In the genomic region with DNA sequence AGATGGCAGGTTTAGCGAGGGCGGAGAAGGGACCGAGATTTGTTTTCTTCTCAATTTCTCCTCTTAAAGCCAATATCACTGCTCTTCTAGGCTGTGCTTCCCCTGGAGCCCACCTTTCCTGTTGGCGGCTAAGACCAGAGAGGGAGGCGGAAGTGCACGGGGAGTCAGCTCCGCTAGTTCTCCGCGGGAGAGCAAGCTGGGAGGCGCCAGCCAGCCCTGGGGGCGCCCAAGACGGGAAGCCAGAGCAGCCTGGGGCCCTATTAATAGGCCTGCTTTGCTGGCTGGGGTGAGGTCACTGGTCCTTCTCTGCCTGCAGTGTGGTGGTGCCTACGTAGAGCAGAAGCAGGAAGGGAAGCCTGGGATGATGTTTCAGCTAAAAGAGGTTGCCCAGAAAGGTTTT, we compare ENCODE assay signal across 23 cellular contexts.
DNase-seq lines count a peak whose midpoint lies in the region; ATAC-seq and TF ChIP-seq lines count a peak whose summit lies in the region.
"Had no signal": no experiment of that assay in that cellular context is flagged by ENCODE, and none has a peak within 500 bp of the region (broad histone marks: within the 10 kb centered on the region; RNA-seq: fewer than 3 reads in every experiment).

No MANE protein-coding gene starts in this region.

- H3F3A ChIP-seq in smooth muscle cell (ENCODE audit: low read depth): no peaks in the 10 kb centered on the region

- H3K4me3 ChIP-seq in iPS-20b (ENCODE audit: low read length): peak overlapping the region; percentile 55
- no peak overlapping the region for H3K4me3 ChIP-seq in smooth muscle cell
- H3K4me3 ChIP-seq: colonic mucosa, mucosa of descending colon, skin epidermis, thyroid gland had no signal

- H3K36me3 Mint-ChIP-seq in WTC11 (no peaks in the 10 kb centered on the region), type B pancreatic cell (no peaks in the 10 kb centered on the region), HFFc6 (ENCODE audit: low read depth) (no peaks in the 10 kb centered on the region)

- no peak overlapping the region for H3K4me2 ChIP-seq in smooth muscle cell

- peak overlapping the region; percentile 71 for H3K4me3 Mint-ChIP-seq in WTC11
- H3K4me3 Mint-ChIP-seq in type B pancreatic cell: peak overlapping the region; percentile 68
- no peak overlapping the region for H3K4me3 Mint-ChIP-seq in HFFc6
- H3K4me3 Mint-ChIP-seq: activated T-cell treated with anti-CD3 and anti-CD28 coated beads, Interleukin-2, amount 50 U/mL, for 24 hours; IgD-negative memory B cell; neural crest cell had no signal

- H3K27me3 ChIP-seq in iPS-20b (ENCODE audit: insufficient read depth, low read length): peaks cover 63% of the 10 kb centered on the region
- peaks cover 43% of the 10 kb centered on the region for H3K27me3 ChIP-seq in smooth muscle cell (ENCODE audit: low read depth)

- no peaks in the 10 kb centered on the region for H4K20me1 ChIP-seq in smooth muscle cell (ENCODE audit: low read depth)

- TF ChIP-seq CTCF in WTC11 (IDR thresholded peaks at IDR 0.05) (no peak), type B pancreatic cell (conservative IDR thresholded peaks at IDR 0.05) (no peak), HFFc6 (IDR thresholded peaks at IDR 0.05) (no peak), smooth muscle cell (IDR thresholded peaks at IDR 0.05; ENCODE audit: borderline replicate concordance, insufficient read depth, poor library complexity, severe bottlenecking) (no peak)

- ATAC-seq in WTC11: peak; percentile 19
- ATAC-seq: mucosa of descending colon had no signal

- H3K27me3 Mint-ChIP-seq in WTC11 (ENCODE audit: low read depth) (peaks cover 79% of the 10 kb centered on the region), type B pancreatic cell (peaks cover 83% of the 10 kb centered on the region), HFFc6 (ENCODE audit: insufficient read depth) (peaks cover 2% of the 10 kb centered on the region)

- no peaks in the 10 kb centered on the region for H3K79me2 ChIP-seq in smooth muscle cell (ENCODE audit: low read depth)

- 8% methylated on average over 13 of the region's 13 CpGs for WGBS in smooth muscle cell (ENCODE audit: low lambda C conversion rate)

- H3K4me1 Mint-ChIP-seq in WTC11 (peaks cover 9% of the 10 kb centered on the region), type B pancreatic cell (ENCODE audit: unreplicated experiment) (no peaks in the 10 kb centered on the region), HFFc6 (ENCODE audit: low read depth) (no peaks in the 10 kb centered on the region)
- H3K4me1 Mint-ChIP-seq: IgD-negative memory B cell; neural crest cell; stimulated activated naive B cell treated with anti-CD40 and anti-IgM and Interleukin-4, amounts not matched to agents 10 μg/mL and 1 μg/mL and 100 μg/mL, for 72 hours had no signal

- peaks cover 3% of the 10 kb centered on the region; the same call in 1 of the 2 replicates for H3K4me1 ChIP-seq in iPS-20b (ENCODE audit: insufficient read depth, low read length)
- peaks cover 8% of the 10 kb centered on the region for H3K4me1 ChIP-seq in smooth muscle cell (ENCODE audit: low read depth)
- H3K4me1 ChIP-seq: colonic mucosa, thyroid gland had no signal

- H3K9me3 Mint-ChIP-seq in WTC11 (peaks cover 13% of the 10 kb centered on the region; the same call in 1 of the 2 replicates), type B pancreatic cell (no peaks in the 10 kb centered on the region), HFFc6 (peaks cover 5% of the 10 kb centered on the region)
- H3K9me3 Mint-ChIP-seq: activated T-cell treated with anti-CD3 and anti-CD28 coated beads, Interleukin-2, amount 50 U/mL, for 24 hours; neural crest cell had no signal

- peak; percentile 25 for DNase-seq in NCI-H748 (lab: John Stamatoyannopoulos, UW; ENCODE audit: unreplicated experiment)
- DNase-seq in NCI-H748 treated with DMSO at 0.1 percent for 48 hours (lab: John Stamatoyannopoulos, UW): no peak
- DNase-seq in WTC11 (ENCODE audit: low spot score): peak; percentile 30
- DNase-seq in type B pancreatic cell (ENCODE audit: extremely low spot score, unreplicated experiment): no peak
- DNase-seq in HFFc6: no peak
- DNase-seq in NCI-H2107 (lab: John Stamatoyannopoulos, UW): no peak
- DNase-seq in smooth muscle cell (lab: John Stamatoyannopoulos, UW; ENCODE audit: unreplicated experiment): no peak
- DNase-seq: 8988T; activated CD4-positive, CD25-positive, alpha-beta regulatory T cell treated with anti-CD3 and anti-CD28 coated beads, Interleukin-2, amount 50 U/mL, for 72 hours; activated T-cell treated with anti-CD3 and anti-CD28 coated beads, Interleukin-2, amount 50 U/mL, for 24 hours; colonic mucosa; DND-41; GOT3; left ventricle myocardium superior; mucosa of descending colon; NCI-H1105 treated with DMSO at 0.1 percent for 48 hours; NCI-H2081 treated with DMSO at 0.1 percent for 48 hours; stimulated activated naive B cell treated with anti-CD40 and anti-IgM and Interleukin-4, amounts not matched to agents 10 μg/mL and 1 μg/mL and 100 μg/mL, for 72 hours; thyroid gland had no signal

- H3K27ac Mint-ChIP-seq in WTC11 (no peak overlapping the region), type B pancreatic cell (no peak overlapping the region), HFFc6 (no peak overlapping the region)
- H3K27ac Mint-ChIP-seq: activated T-cell treated with anti-CD3 and anti-CD28 coated beads, Interleukin-2, amount 50 U/mL, for 24 hours; IgD-negative memory B cell; stimulated activated naive B cell treated with anti-CD40 and anti-IgM and Interleukin-4, amounts not matched to agents 10 μg/mL and 1 μg/mL and 100 μg/mL, for 72 hours had no signal

- H3K36me3 ChIP-seq in iPS-20b (ENCODE audit: insufficient read depth, low read depth, low read length): no peaks in the 10 kb centered on the region
- H3K36me3 ChIP-seq in smooth muscle cell (ENCODE audit: low read depth): no peaks in the 10 kb centered on the region
- H3K36me3 ChIP-seq: colonic mucosa, thyroid gland had no signal

- no peak overlapping the region for H3K27ac ChIP-seq in iPS-20b (ENCODE audit: low read length)
- no peak overlapping the region for H3K27ac ChIP-seq in smooth muscle cell (ENCODE audit: low read depth)
- H3K27ac ChIP-seq: colonic mucosa, skin epidermis, thyroid gland had no signal

- no peak overlapping the region for H3K9ac ChIP-seq in iPS-20b (ENCODE audit: low read depth, low read length)
- no peak overlapping the region for H3K9ac ChIP-seq in smooth muscle cell (ENCODE audit: low read depth)

- H2AFZ ChIP-seq in smooth muscle cell (ENCODE audit: low read depth): no peak overlapping the region

- POLR2A ChIA-PET in WTC11 (lab: Charles Lee): no interaction called here

- CTCF ChIA-PET in WTC11 (lab: Charles Lee): interaction anchor here (1.9 kb wide), 1 partner anchor 51 kb away, joined by 8 read pairs; no protein-coding TSS in a partner anchor

- H3K9me3 ChIP-seq in iPS-20b (ENCODE audit: insufficient read depth, low read depth, low read length) (no peaks in the 10 kb centered on the region), smooth muscle cell (replicated peaks; ENCODE audit: low read depth) (no peaks in the 10 kb centered on the region)
- H3K9me3 ChIP-seq: colonic mucosa, mucosa of descending colon, thyroid gland had no signal

TF ChIP-seq in WTC11, 78 proteins besides CTCF, POLR2A, EP300 and RAD21:
- no peak for TF ChIP-seq ZNF121 (CRISPR knock-in tag; IDR thresholded peaks at IDR 0.05)
- no peak for TF ChIP-seq ZNF416 (CRISPR knock-in tag; IDR thresholded peaks at IDR 0.05)
- no peak for TF ChIP-seq GTF2I (CRISPR knock-in tag; conservative IDR thresholded peaks at IDR 0.05)
- TF ChIP-seq SOX15 (CRISPR knock-in tag; IDR thresholded peaks at IDR 0.05): no peak
- TF ChIP-seq, protein P1, sequence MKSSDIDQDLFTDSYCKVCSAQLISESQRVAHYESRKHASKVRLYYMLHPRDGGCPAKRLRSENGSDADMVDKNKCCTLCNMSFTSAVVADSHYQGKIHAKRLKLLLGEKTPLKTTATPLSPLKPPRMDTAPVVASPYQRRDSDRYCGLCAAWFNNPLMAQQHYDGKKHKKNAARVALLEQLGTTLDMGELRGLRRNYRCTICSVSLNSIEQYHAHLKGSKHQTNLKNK (CRISPR knock-in tag; IDR thresholded peaks at IDR 0.05): no peak
- TF ChIP-seq ESRRA (CRISPR knock-in tag; IDR thresholded peaks at IDR 0.05; ENCODE audit: borderline replicate concordance): no peak
- TF ChIP-seq CREB1 (CRISPR knock-in tag; IDR thresholded peaks at IDR 0.05): no peak
- TF ChIP-seq IRF2 (CRISPR knock-in tag; IDR thresholded peaks at IDR 0.05; ENCODE audit: borderline replicate concordance, low read depth): no peak
- no peak for TF ChIP-seq ZNF423 (CRISPR knock-in tag; IDR thresholded peaks at IDR 0.05)
- no peak for TF ChIP-seq SMAD3 (CRISPR knock-in tag; IDR thresholded peaks at IDR 0.05; ENCODE audit: borderline replicate concordance)
- TF ChIP-seq, protein P2, sequence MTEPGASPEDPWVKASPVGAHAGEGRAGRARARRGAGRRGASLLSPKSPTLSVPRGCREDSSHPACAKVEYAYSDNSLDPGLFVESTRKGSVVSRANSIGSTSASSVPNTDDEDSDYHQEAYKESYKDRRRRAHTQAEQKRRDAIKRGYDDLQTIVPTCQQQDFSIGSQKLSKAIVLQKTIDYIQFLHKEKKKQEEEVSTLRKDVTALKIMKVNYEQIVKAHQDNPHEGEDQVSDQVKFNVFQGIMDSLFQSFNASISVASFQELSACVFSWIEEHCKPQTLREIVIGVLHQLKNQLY (CRISPR knock-in tag; IDR thresholded peaks at IDR 0.05): no peak
- TF ChIP-seq ZNF671 (CRISPR knock-in tag; IDR thresholded peaks at IDR 0.05): no peak
- no peak for TF ChIP-seq ZNF219 (CRISPR knock-in tag; IDR thresholded peaks at IDR 0.05; ENCODE audit: borderline replicate concordance)
- no peak for TF ChIP-seq NFATC4 (CRISPR knock-in tag; IDR thresholded peaks at IDR 0.05)
- no peak for TF ChIP-seq ZBTB21 (CRISPR knock-in tag; IDR thresholded peaks at IDR 0.05; ENCODE audit: borderline replicate concordance)
- no peak for TF ChIP-seq CBFB (CRISPR knock-in tag; IDR thresholded peaks at IDR 0.05; ENCODE audit: low read depth)
- TF ChIP-seq, protein P3, sequence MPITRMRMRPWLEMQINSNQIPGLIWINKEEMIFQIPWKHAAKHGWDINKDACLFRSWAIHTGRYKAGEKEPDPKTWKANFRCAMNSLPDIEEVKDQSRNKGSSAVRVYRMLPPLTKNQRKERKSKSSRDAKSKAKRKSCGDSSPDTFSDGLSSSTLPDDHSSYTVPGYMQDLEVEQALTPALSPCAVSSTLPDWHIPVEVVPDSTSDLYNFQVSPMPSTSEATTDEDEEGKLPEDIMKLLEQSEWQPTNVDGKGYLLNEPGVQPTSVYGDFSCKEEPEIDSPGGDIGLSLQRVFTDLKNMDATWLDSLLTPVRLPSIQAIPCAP (CRISPR knock-in tag; IDR thresholded peaks at IDR 0.05): no peak
- no peak for TF ChIP-seq NR3C1 (CRISPR knock-in tag; conservative IDR thresholded peaks at IDR 0.05; ENCODE audit: low read depth)
- TF ChIP-seq, protein P4, sequence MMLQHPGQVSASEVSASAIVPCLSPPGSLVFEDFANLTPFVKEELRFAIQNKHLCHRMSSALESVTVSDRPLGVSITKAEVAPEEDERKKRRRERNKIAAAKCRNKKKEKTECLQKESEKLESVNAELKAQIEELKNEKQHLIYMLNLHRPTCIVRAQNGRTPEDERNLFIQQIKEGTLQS (CRISPR knock-in tag; conservative IDR thresholded peaks at IDR 0.05): no peak

Comparison
In these comparisons a context has a peak if more than half of its experiments do, and no peak if none do; other contexts are left out.
1. DNase-seq: peak in NCI-H748 (single experiment) and WTC11 (single experiment); none in NCI-H748 treated with DMSO at 0.1 percent for 48 hours (single experiment), type B pancreatic cell (single experiment), HFFc6 (single experiment), NCI-H2107 (single experiment) and smooth muscle cell (single experiment).